15 cellular contexts compared by ENCODE assay signal in genomic region chr1:201724039-201724759, GRCh38.
DNase-seq lines count a peak whose midpoint lies in the region; TF ChIP-seq lines count a peak whose summit lies in the region.
"Had no signal": no experiment of that assay in that cellular context is flagged by ENCODE, and none has a peak within 500 bp of the region (broad histone marks: within the 10 kb centered on the region; RNA-seq: fewer than 3 reads in every experiment).

No MANE protein-coding gene starts in this region.

- intact Hi-C loops in uterus (cut with DNase I; ENCODE audit: low total_unique reads): no loop called here

- H3K9me3 ChIP-seq in right atrium auricular region (no peaks in the 10 kb centered on the region), uterus (no peaks in the 10 kb centered on the region), Karpas-422 (ENCODE audit: low read length) (no peaks in the 10 kb centered on the region)
- H3K9me3 ChIP-seq: pancreas had no signal

- no peak overlapping the region for H3K27ac Mint-ChIP-seq in T-helper 2 cell treated with Interferon-gamma antibody and Interleukin-4, amounts not matched to agents 5 μg/mL and 100 μg/mL, for 36 hours
- H3K27ac Mint-ChIP-seq: CD8-positive, alpha-beta T cell had no signal

- H3K9me2 ChIP-seq in Karpas-422 (replicated peaks; ENCODE audit: insufficient read depth, low read length): no peaks in the 10 kb centered on the region

- TF ChIP-seq CTCF in right atrium auricular region (IDR thresholded peaks at IDR 0.05): no peak
- TF ChIP-seq CTCF in uterus (IDR thresholded peaks at IDR 0.05): no peak

- H3K27ac ChIP-seq in caudate nucleus (ENCODE audit: low read depth, low read length) (peak overlapping the region; percentile 13), right atrium auricular region (peak overlapping the region; percentile 80 to 84), rectal smooth muscle tissue (ENCODE audit: low read depth, low read length) (peak overlapping the region; percentile 44), uterus (peak overlapping the region; percentile 90 to 96), Karpas-422 (ENCODE audit: low read length) (no peak overlapping the region)
- H3K27ac ChIP-seq: pancreas had no signal

- H3K4me1 ChIP-seq in right atrium auricular region: peaks cover 0 to 58% of the 10 kb centered on the region in 2 donors
- H3K4me1 ChIP-seq in rectal smooth muscle tissue (ENCODE audit: control insufficient read depth, insufficient read depth, low read length): peaks cover 41% of the 10 kb centered on the region
- peaks cover 17 to 33% of the 10 kb centered on the region in 2 donors for H3K4me1 ChIP-seq in uterus
- no peaks in the 10 kb centered on the region for H3K4me1 ChIP-seq in Karpas-422 (ENCODE audit: low read length)
- H3K4me1 ChIP-seq: pancreas had no signal

- H3K4me1 Mint-ChIP-seq in T-helper 2 cell treated with Interferon-gamma antibody and Interleukin-4, amounts not matched to agents 5 μg/mL and 100 μg/mL, for 36 hours (ENCODE audit: low read depth): no peaks in the 10 kb centered on the region

- no peaks in the 10 kb centered on the region for H3K36me3 Mint-ChIP-seq in T-helper 2 cell treated with Interferon-gamma antibody and Interleukin-4, amounts not matched to agents 5 μg/mL and 100 μg/mL, for 36 hours (ENCODE audit: low read depth)
- H3K36me3 Mint-ChIP-seq: CD8-positive, alpha-beta T cell had no signal

- H4K20me1 ChIP-seq in Karpas-422 (ENCODE audit: insufficient read depth, low read depth, low read length): no peaks in the 10 kb centered on the region; the same call in 1 of the 2 replicates

- H3K4me3 Mint-ChIP-seq in T-helper 2 cell treated with Interferon-gamma antibody and Interleukin-4, amounts not matched to agents 5 μg/mL and 100 μg/mL, for 36 hours: no peak overlapping the region
- H3K4me3 Mint-ChIP-seq: CD8-positive, alpha-beta T cell had no signal

- H3K4me3 ChIP-seq in right atrium auricular region (no peak overlapping the region), rectal smooth muscle tissue (ENCODE audit: low read length) (no peak overlapping the region), uterus (no peak overlapping the region), Karpas-422 (ENCODE audit: low read length) (no peak overlapping the region)
- H3K4me3 ChIP-seq: pancreas had no signal

- no peak overlapping the region for H2AFZ ChIP-seq in Karpas-422 (ENCODE audit: low read length)

- H3K27me3 ChIP-seq in right atrium auricular region (no peaks in the 10 kb centered on the region), rectal smooth muscle tissue (ENCODE audit: control insufficient read depth, insufficient read depth, low read length) (no peaks in the 10 kb centered on the region), uterus (no peaks in the 10 kb centered on the region), Karpas-422 (ENCODE audit: low read length) (no peaks in the 10 kb centered on the region)
- H3K27me3 ChIP-seq: pancreas had no signal

- no peaks in the 10 kb centered on the region for H3K79me2 ChIP-seq in Karpas-422 (ENCODE audit: low read length)

- H3K4me2 ChIP-seq in Karpas-422 (ENCODE audit: low read depth, low read length, poor library complexity, severe bottlenecking): no peak overlapping the region

- H3K27me3 Mint-ChIP-seq in T-helper 2 cell treated with Interferon-gamma antibody and Interleukin-4, amounts not matched to agents 5 μg/mL and 100 μg/mL, for 36 hours (ENCODE audit: low read depth): peaks cover 10% of the 10 kb centered on the region

- H3K9ac ChIP-seq in rectal smooth muscle tissue (ENCODE audit: low read length): no peak overlapping the region
- no peak overlapping the region for H3K9ac ChIP-seq in Karpas-422 (ENCODE audit: low read length)

- no peak for TF ChIP-seq POLR2A in uterus (IDR thresholded peaks at IDR 0.05)

- DNase-seq in caudate nucleus (lab: John Stamatoyannopoulos, UW): no peak
- DNase-seq in right atrium auricular region (ENCODE audit: low spot score): no peak
- DNase-seq in uterus: no peak
- DNase-seq in Karpas-422: no peak
- DNase-seq in hypothalamus (lab: John Stamatoyannopoulos, UW): no peak
- no peak for DNase-seq in T-helper 2 cell treated with Interferon-gamma antibody and Interleukin-4, amounts not matched to agents 5 μg/mL and 100 μg/mL, for 36 hours (ENCODE audit: low spot score)
- DNase-seq: activated CD4-positive, alpha-beta T cell treated with anti-CD3 and anti-CD28 coated beads for 48 hours; anterior cingulate cortex; CD8-positive, alpha-beta T cell; H7; NCI-H2081; NCI-H82; pancreas; stimulated activated CD4-positive, alpha-beta T cell treated with anti-CD3 and anti-CD28 coated beads, Interleukin-1b, Interleukin-23, amount 100 ng/mL, for 48 hours had no signal

- H3K9me3 Mint-ChIP-seq in T-helper 2 cell treated with Interferon-gamma antibody and Interleukin-4, amounts not matched to agents 5 μg/mL and 100 μg/mL, for 36 hours: no peaks in the 10 kb centered on the region
- H3K9me3 Mint-ChIP-seq: CD8-positive, alpha-beta T cell had no signal

- H3K36me3 ChIP-seq in right atrium auricular region (no peaks in the 10 kb centered on the region), rectal smooth muscle tissue (ENCODE audit: control insufficient read depth, insufficient read depth, low read length) (no peaks in the 10 kb centered on the region), uterus (no peaks in the 10 kb centered on the region), Karpas-422 (ENCODE audit: insufficient read depth, low read length) (no peaks in the 10 kb centered on the region)
- H3K36me3 ChIP-seq: pancreas had no signal
